Comparison of ENCODE assay signal across 8 cellular contexts in genomic region chr1:51296379-51297357, GRCh38. TPM values are rescaled to one million over a fixed set of nuclear protein-coding genes. Genes with fewer than 3 reads are reported as not detected.
A peak's percentile ranks its signal among the peaks of the same experiment; 100 is the strongest.
DNase-seq lines count a peak whose midpoint lies in the region; ATAC-seq and TF ChIP-seq lines count a peak whose summit lies in the region.

No MANE protein-coding gene starts in this region.

- no peaks in the 10 kb centered on the region for H3K27me3 Mint-ChIP-seq in CD8-positive, alpha-beta T cell (ENCODE audit: low read depth)
- H3K27me3 Mint-ChIP-seq in activated T-helper 2 cell treated with anti-CD3 and anti-CD28 coated beads, Interferon-gamma antibody, Interleukin-2, Interleukin-4, amounts not matched to agents 10 μg/mL and 5 μg/mL and 100 μg/mL, durations not matched to agents 14 hours and 24 hours and 36 hours (ENCODE audit: low read depth), result no peaks in the 10 kb centered on the region

- peak; percentile 88 for TF ChIP-seq CTCF in CD8-positive, alpha-beta T cell (IDR thresholded peaks at IDR 0.05)
- TF ChIP-seq CTCF in LNCAP (IDR thresholded peaks at IDR 0.05) (peak; percentile 92), fibroblast of villous mesenchyme (IDR thresholded peaks at IDR 0.05; ENCODE audit: insufficient read depth, low read depth, low read length) (peak; percentile 99), stomach (IDR thresholded peaks at IDR 0.05) (peak in 5 of 7 experiments; percentile 81 to 97 (median 92))

- peaks cover 5% of the 10 kb centered on the region for H3K4me1 ChIP-seq in CD8-positive, alpha-beta T cell (ENCODE audit: insufficient read depth, low read length)
- H3K4me1 ChIP-seq in neuron (ENCODE audit: insufficient read depth, low read length) (no peaks in the 10 kb centered on the region), stomach (peaks cover 10 to 18% (median 15%) of the 10 kb centered on the region in 4 donors)

- H3K27ac Mint-ChIP-seq in CD8-positive, alpha-beta T cell, result no peak overlapping the region
- H3K27ac Mint-ChIP-seq in activated T-helper 2 cell treated with anti-CD3 and anti-CD28 coated beads, Interferon-gamma antibody, Interleukin-2, Interleukin-4, amounts not matched to agents 10 μg/mL and 5 μg/mL and 100 μg/mL, durations not matched to agents 14 hours and 24 hours and 36 hours, result peak overlapping the region; percentile 51

- intact Hi-C loops in CD8-positive, alpha-beta T cell (cut with DNase I, micrococcal nuclease), result loop anchor here (5.0 to 10.0 kb wide), 2 partner anchors 102 to 519 kb away; no protein-coding TSS in a partner anchor
- intact Hi-C loops in activated T-helper 2 cell treated with anti-CD3 and anti-CD28 coated beads, Interferon-gamma antibody, Interleukin-2, Interleukin-4, amounts not matched to agents 10 μg/mL and 5 μg/mL and 100 μg/mL, durations not matched to agents 14 hours and 24 hours and 36 hours (cut with micrococcal nuclease), result loop anchor here (1.0 to 2.0 kb wide), 2 partner anchors 60 to 104 kb away; partner anchors contain the start of gene RNF11
- intact Hi-C loops in stomach (cut with DNase I; ENCODE audit: low total_unique reads), result no loop called here

- peak; percentile 40 to 76 (median 57) for DNase-seq in CD8-positive, alpha-beta T cell
- DNase-seq in RPMI8226 (peak; percentile 83), fibroblast of villous mesenchyme (ENCODE audit: low read depth) (peak; percentile 75), stomach (peak; percentile 88)
- peak; percentile 70 for DNase-seq in activated T-helper 2 cell treated with anti-CD3 and anti-CD28 coated beads, Interferon-gamma antibody, Interleukin-2, Interleukin-4, amounts not matched to agents 10 μg/mL and 5 μg/mL and 100 μg/mL, durations not matched to agents 14 hours and 24 hours and 36 hours (ENCODE audit: low spot score)

- CTCF ChIA-PET in CD8-positive, alpha-beta T cell (lab: Charles Lee), result interaction anchor here (0.6 to 3.8 kb wide), 17 partner anchors 9 to 1486 kb away, joined by 3 to 15 read pairs (median 4); no protein-coding TSS in a partner anchor

- peak overlapping the region; percentile 34 for H3K4me3 ChIP-seq in CD8-positive, alpha-beta T cell (ENCODE audit: low read depth, low read length)
- peak overlapping the region; percentile 52 for H3K4me3 ChIP-seq in fibroblast of villous mesenchyme (ENCODE audit: low read depth, low read length)
- no peak overlapping the region for H3K4me3 ChIP-seq in neuron (ENCODE audit: low read length)
- H3K4me3 ChIP-seq in stomach, result peak overlapping the region; percentile 43 to 52 (median 44)

- no peaks in the 10 kb centered on the region for H3K36me3 ChIP-seq in CD8-positive, alpha-beta T cell (ENCODE audit: insufficient read depth, low read length)
- H3K36me3 ChIP-seq in neuron (ENCODE audit: insufficient read depth, low read length), result no peaks in the 10 kb centered on the region
- H3K36me3 ChIP-seq in stomach, result peaks cover 0 to 5% (median 0%) of the 10 kb centered on the region in 4 donors

- peak; percentile 88 for ATAC-seq in CD8-positive, alpha-beta T cell
- peak; percentile 44 for ATAC-seq in GM21360 (IDR thresholded peaks at IDR 0.05; ENCODE audit: unreplicated experiment)

- H3K4me1 Mint-ChIP-seq in CD8-positive, alpha-beta T cell (ENCODE audit: low read depth), result peaks cover 10% of the 10 kb centered on the region
- peaks cover 38% of the 10 kb centered on the region for H3K4me1 Mint-ChIP-seq in activated T-helper 2 cell treated with anti-CD3 and anti-CD28 coated beads, Interferon-gamma antibody, Interleukin-2, Interleukin-4, amounts not matched to agents 10 μg/mL and 5 μg/mL and 100 μg/mL, durations not matched to agents 14 hours and 24 hours and 36 hours (ENCODE audit: low read depth)

- peak overlapping the region; percentile 73 for H3K4me3 Mint-ChIP-seq in CD8-positive, alpha-beta T cell
- peak overlapping the region; percentile 41 for H3K4me3 Mint-ChIP-seq in activated T-helper 2 cell treated with anti-CD3 and anti-CD28 coated beads, Interferon-gamma antibody, Interleukin-2, Interleukin-4, amounts not matched to agents 10 μg/mL and 5 μg/mL and 100 μg/mL, durations not matched to agents 14 hours and 24 hours and 36 hours (ENCODE audit: low read depth)

- no peaks in the 10 kb centered on the region for H3K9me3 Mint-ChIP-seq in CD8-positive, alpha-beta T cell
- no peaks in the 10 kb centered on the region for H3K9me3 Mint-ChIP-seq in activated T-helper 2 cell treated with anti-CD3 and anti-CD28 coated beads, Interferon-gamma antibody, Interleukin-2, Interleukin-4, amounts not matched to agents 10 μg/mL and 5 μg/mL and 100 μg/mL, durations not matched to agents 14 hours and 24 hours and 36 hours

- no peak for TF ChIP-seq POLR2A in stomach (IDR thresholded peaks at IDR 0.05)

- POLR2A ChIA-PET in CD8-positive, alpha-beta T cell (lab: Charles Lee), result no interaction called here

- no peak for TF ChIP-seq EP300 in stomach (IDR thresholded peaks at IDR 0.05)

- no peaks in the 10 kb centered on the region for H3K9me3 ChIP-seq in CD8-positive, alpha-beta T cell (ENCODE audit: low read length)
- H3K9me3 ChIP-seq in neuron (ENCODE audit: low read length), result peaks cover 2% of the 10 kb centered on the region
- peaks cover 0 to 7% (median 0%) of the 10 kb centered on the region in 4 donors for H3K9me3 ChIP-seq in stomach

- H3K36me3 Mint-ChIP-seq in CD8-positive, alpha-beta T cell, result no peaks in the 10 kb centered on the region
- H3K36me3 Mint-ChIP-seq in activated T-helper 2 cell treated with anti-CD3 and anti-CD28 coated beads, Interferon-gamma antibody, Interleukin-2, Interleukin-4, amounts not matched to agents 10 μg/mL and 5 μg/mL and 100 μg/mL, durations not matched to agents 14 hours and 24 hours and 36 hours (ENCODE audit: low read depth), result no peaks in the 10 kb centered on the region

- no peaks in the 10 kb centered on the region for H3K27me3 ChIP-seq in CD8-positive, alpha-beta T cell (ENCODE audit: insufficient read depth, low read length)
- no peaks in the 10 kb centered on the region for H3K27me3 ChIP-seq in neuron (ENCODE audit: insufficient read depth, low read length)
- H3K27me3 ChIP-seq in stomach, result no peaks in the 10 kb centered on the region

- peak overlapping the region; percentile 18 for H2AFZ ChIP-seq in neuron (ENCODE audit: low read depth, low read length)

- H3K27ac ChIP-seq in CD8-positive, alpha-beta T cell (ENCODE audit: low read depth, low read length), result no peak overlapping the region
- H3K27ac ChIP-seq in stomach, result peak overlapping the region in 4 of 5 donors; percentile 10 to 61 (median 44)

- WGBS in stomach, 5 donors, result 20 to 34% (median 29%) methylated on average over 28 to 33 of the region's 33 CpGs

RNA-seq across cellular contexts. Expression of gene TTC39A, which starts 33.7 kb away (rescaled TPM):
- not detected for total RNA-seq in CD8-positive, alpha-beta T cell
- total RNA-seq in activated T-helper 2 cell treated with anti-CD3 and anti-CD28 coated beads, Interferon-gamma antibody, Interleukin-2, Interleukin-4, amounts not matched to agents 10 μg/mL and 5 μg/mL and 100 μg/mL, durations not matched to agents 14 hours and 24 hours and 36 hours, result 0.41 and 0.44 TPM in 2 replicates
- 0.43 and 0.64 TPM in 2 replicates for total RNA-seq in fibroblast of villous mesenchyme
- 100 to 1,000 TPM in 1 of 5 donors, 10 to 100 TPM in 4; 19.3 to 159 (median 33.6) TPM for total RNA-seq in stomach
- polyA plus RNA-seq in stomach, result 10 to 100 TPM in 2 of 3 donors, 1 to 10 TPM in 1; 8.3 to 59.3 (median 21.6) TPM

Comparison
In these comparisons a context has a peak if more than half of its experiments do, and no peak if none do; other contexts are left out.
1. RNA of gene TTC39A, which starts 33.7 kb away (total RNA-seq): 19.3 to 159 TPM in stomach; 0.43 to 0.64 TPM in fibroblast of villous mesenchyme, 0.41 to 0.44 TPM in activated T-helper 2 cell treated with anti-CD3 and anti-CD28 coated beads, Interferon-gamma antibody, Interleukin-2, Interleukin-4, amounts not matched to agents 10 μg/mL and 5 μg/mL and 100 μg/mL, durations not matched to agents 14 hours and 24 hours and 36 hours and not detected in CD8-positive, alpha-beta T cell; every median in the first group is over 10 times any median in the second.
2. Peak in every context shown above with its lines, with median percentiles within 50 percentile points of each other: DNase-seq and CTCF ChIP-seq.